Comparison of ENCODE assay signal across 13 cellular contexts in genomic region chr5:36374275-36374862, GRCh38.
DNase-seq lines count a peak whose midpoint lies in the region; ATAC-seq and TF ChIP-seq lines count a peak whose summit lies in the region.
"Had no signal": no experiment of that assay in that cellular context is flagged by ENCODE, and none has a peak within 500 bp of the region (broad histone marks: within the 10 kb centered on the region; RNA-seq: fewer than 3 reads in every experiment).

No MANE protein-coding gene starts in this region.

- no peak overlapping the region for H3K4me3 ChIP-seq in ACC112 (ENCODE audit: low read depth, low read length)
- no peak overlapping the region for H3K4me3 ChIP-seq in choroid plexus epithelial cell (ENCODE audit: low read depth, low read length)
- no peak overlapping the region for H3K4me3 ChIP-seq in lung

- peak; percentile 53 for ATAC-seq in lung (ENCODE audit: insufficient read depth, low FRiP score)
- no peak for ATAC-seq in GM21528 (IDR thresholded peaks at IDR 0.05; ENCODE audit: low FRiP score, unreplicated experiment)
- ATAC-seq in HG03442 (IDR thresholded peaks at IDR 0.05; ENCODE audit: unreplicated experiment): no peak
- ATAC-seq: activated T-cell treated with anti-CD3 and anti-CD28 coated beads, Interleukin-2, amount 50 U/mL, for 72 hours had no signal

- no peaks in the 10 kb centered on the region for H3K27me3 ChIP-seq in ACC112 (ENCODE audit: insufficient read depth, low read length)
- H3K27me3 ChIP-seq in lung (ENCODE audit: control insufficient read depth, insufficient read depth): no peaks in the 10 kb centered on the region

- H3K4me1 ChIP-seq in ACC112 (ENCODE audit: control insufficient read depth, insufficient read depth, low read length, unreplicated experiment): peaks cover 19% of the 10 kb centered on the region
- peaks cover 0 to 5% of the 10 kb centered on the region in 2 donors for H3K4me1 ChIP-seq in lung (ENCODE audit: control insufficient read depth in 2 of 2, insufficient read depth in 2 of 2, low read length in 2 of 2)

- peak overlapping the region; percentile 58 for H3K27ac ChIP-seq in ACC112 (ENCODE audit: low read depth, low read length)
- H3K27ac ChIP-seq in lung (ENCODE audit: low read depth in 1 of 2, low read length in 1 of 2): no peak overlapping the region

- peak overlapping the region; percentile 63 for H2AFZ ChIP-seq in ACC112 (ENCODE audit: low read length, unreplicated experiment)

- WGBS in lung, 2 donors: 81 to 92% methylated on average over 3 of the region's 3 CpGs

- TF ChIP-seq CTCF in choroid plexus epithelial cell (conservative IDR thresholded peaks at IDR 0.05; ENCODE audit: low read depth, low read length) (no peak), lung (IDR thresholded peaks at IDR 0.05; ENCODE audit: control extremely low read depth, extremely low read depth) (no peak), GM13977 (IDR thresholded peaks at IDR 0.05; ENCODE audit: extremely low read depth, insufficient read depth, missing control alignments) (no peak)

- DNase-seq in HS-5 (ENCODE audit: low read depth) (peak; percentile 82), choroid plexus epithelial cell (ENCODE audit: low read depth) (peak; percentile 86), lung (ENCODE audit: low spot score) (no peak), GM13977 (ENCODE audit: low spot score) (no peak), UCSD-AML1 (lab: John Stamatoyannopoulos, UW; ENCODE audit: unreplicated experiment) (no peak)
- DNase-seq: activated T-cell treated with anti-CD3 and anti-CD28 coated beads, Interleukin-2, amount 50 U/mL, for 72 hours; H9; Karpas-422; NCI-H2171; RPMI8226 had no signal

- no peaks in the 10 kb centered on the region for H3K79me2 ChIP-seq in ACC112 (ENCODE audit: control insufficient read depth, insufficient read depth, low read length, unreplicated experiment)

- in situ Hi-C loops in GM13977 (cut with MboI; ENCODE audit: low pct_unique_long_range_greater_than_20kb, low sequenced_read_pairs, unreplicated experiment): no loop called here

- H3K36me3 ChIP-seq in ACC112 (ENCODE audit: insufficient read depth, low read length) (no peaks in the 10 kb centered on the region), lung (ENCODE audit: control insufficient read depth in 2 of 2, insufficient read depth in 2 of 2, low read length in 2 of 2) (no peaks in the 10 kb centered on the region)

- no peaks in the 10 kb centered on the region for H3K9me3 ChIP-seq in lung (ENCODE audit: control insufficient read depth in 2 of 2, insufficient read depth in 1 of 2, low read length in 1 of 2)

Comparison
In these comparisons a context has a peak if more than half of its experiments do, and no peak if none do; other contexts are left out.
1. DNase-seq: peak in HS-5 (single experiment) and choroid plexus epithelial cell (single experiment); none in lung (single experiment), GM13977 (single experiment) and UCSD-AML1 (single experiment).